ENCODE assay signal across 1 cellular context in the genomic region with DNA sequence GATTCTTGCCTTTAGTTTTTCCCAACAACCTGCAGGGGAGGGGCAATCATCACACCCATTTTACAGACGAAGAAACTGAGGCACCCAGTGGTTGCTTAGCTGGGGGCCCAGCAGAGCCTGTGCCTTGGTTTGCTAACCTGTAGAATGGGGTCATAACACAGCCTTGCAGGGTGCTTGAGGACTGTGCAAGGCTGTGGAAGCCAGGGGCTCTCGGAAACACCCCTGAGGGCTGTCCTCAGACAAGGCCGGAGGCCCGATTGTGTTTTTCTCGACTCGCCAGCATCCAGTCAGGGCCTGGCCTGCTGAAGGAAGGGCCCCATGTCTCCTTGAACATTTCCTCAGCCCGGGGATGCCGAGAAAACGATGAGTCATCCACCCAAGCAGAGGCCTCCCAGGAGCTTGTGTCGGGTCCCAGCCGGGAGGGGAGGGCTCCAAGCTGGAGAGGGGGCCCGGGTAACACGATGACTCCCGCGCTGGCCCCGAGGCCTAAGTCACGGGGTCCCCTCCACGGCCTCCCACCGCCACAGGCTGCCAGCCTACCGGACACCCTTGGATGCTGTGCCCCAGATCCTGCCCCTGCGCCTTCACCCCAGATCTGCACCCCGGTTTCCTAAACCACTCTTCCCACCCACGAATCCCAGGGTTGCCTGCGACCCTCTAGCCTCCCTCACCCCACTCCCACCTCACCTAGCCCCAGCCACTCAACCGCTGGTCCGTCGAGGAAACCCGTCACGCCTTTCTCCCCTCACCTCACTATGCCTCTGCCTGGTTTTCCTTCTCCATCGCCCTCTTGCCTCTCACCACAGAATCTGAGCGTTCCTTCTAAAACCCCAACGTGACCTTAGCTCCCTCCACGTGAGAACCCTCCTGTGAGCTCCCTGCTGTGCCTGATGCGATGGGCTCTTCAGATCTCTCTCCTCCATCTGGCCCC.
TF ChIP-seq lines count a peak whose summit lies in the region.

No MANE protein-coding gene starts in this region.

TF ChIP-seq in A549, 52 proteins besides CTCF, POLR2A, EP300 and RAD21 (continued from another document):
- TF ChIP-seq, protein P1, sequence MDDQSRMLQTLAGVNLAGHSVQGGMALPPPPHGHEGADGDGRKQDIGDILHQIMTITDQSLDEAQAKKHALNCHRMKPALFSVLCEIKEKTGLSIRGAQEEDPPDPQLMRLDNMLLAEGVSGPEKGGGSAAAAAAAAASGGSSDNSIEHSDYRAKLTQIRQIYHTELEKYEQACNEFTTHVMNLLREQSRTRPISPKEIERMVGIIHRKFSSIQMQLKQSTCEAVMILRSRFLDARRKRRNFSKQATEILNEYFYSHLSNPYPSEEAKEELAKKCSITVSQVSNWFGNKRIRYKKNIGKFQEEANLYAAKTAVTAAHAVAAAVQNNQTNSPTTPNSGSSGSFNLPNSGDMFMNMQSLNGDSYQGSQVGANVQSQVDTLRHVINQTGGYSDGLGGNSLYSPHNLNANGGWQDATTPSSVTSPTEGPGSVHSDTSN (IDR thresholded peaks at IDR 0.05): no peak
- TF ChIP-seq, protein P2, sequence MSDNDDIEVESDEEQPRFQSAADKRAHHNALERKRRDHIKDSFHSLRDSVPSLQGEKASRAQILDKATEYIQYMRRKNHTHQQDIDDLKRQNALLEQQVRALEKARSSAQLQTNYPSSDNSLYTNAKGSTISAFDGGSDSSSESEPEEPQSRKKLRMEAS (IDR thresholded peaks at IDR 0.05): no peak
- TF ChIP-seq HEYL (CRISPR knock-in tag; IDR thresholded peaks at IDR 0.05) (no peak), RARB (CRISPR knock-in tag; IDR thresholded peaks at IDR 0.05) (no peak), HOXA7 (CRISPR knock-in tag; IDR thresholded peaks at IDR 0.05) (no peak), FOSL2 (IDR thresholded peaks at IDR 0.05) (peak; percentile 35; the same call in 1 of the 2 replicates), FOSL2 (CRISPR knock-in tag; IDR thresholded peaks at IDR 0.05) (peak; percentile 94), HOXB13 (CRISPR knock-in tag; IDR thresholded peaks at IDR 0.05; ENCODE audit: low read depth) (no peak), ZFP36 (IDR thresholded peaks at IDR 0.05; ENCODE audit: borderline replicate concordance, partially characterized antibody) (no peak), NFE2L2 (conservative IDR thresholded peaks at IDR 0.05; ENCODE audit: low read length) (peak; percentile 85), FOXS1 (CRISPR knock-in tag; IDR thresholded peaks at IDR 0.05) (no peak), MAZ (IDR thresholded peaks at IDR 0.05; ENCODE audit: borderline replicate concordance, low read depth, low read length) (no peak), HDAC2 (IDR thresholded peaks at IDR 0.05) (peak; percentile 73; the same call in 1 of the 2 replicates), RNF2 (IDR thresholded peaks at IDR 0.05; ENCODE audit: borderline replicate concordance, low read depth) (no peak), JUNB (IDR thresholded peaks at IDR 0.05) (no peak), CHD4 (IDR thresholded peaks at IDR 0.05; ENCODE audit: borderline replicate concordance) (0 out of 2 replicates have a peak, but pooled peaks have one; percentile 64), ZSCAN20 (CRISPR knock-in tag; IDR thresholded peaks at IDR 0.05) (no peak), EHMT2 (IDR thresholded peaks at IDR 0.05; ENCODE audit: low read depth) (no peak)
- TF ChIP-seq, protein P3, sequence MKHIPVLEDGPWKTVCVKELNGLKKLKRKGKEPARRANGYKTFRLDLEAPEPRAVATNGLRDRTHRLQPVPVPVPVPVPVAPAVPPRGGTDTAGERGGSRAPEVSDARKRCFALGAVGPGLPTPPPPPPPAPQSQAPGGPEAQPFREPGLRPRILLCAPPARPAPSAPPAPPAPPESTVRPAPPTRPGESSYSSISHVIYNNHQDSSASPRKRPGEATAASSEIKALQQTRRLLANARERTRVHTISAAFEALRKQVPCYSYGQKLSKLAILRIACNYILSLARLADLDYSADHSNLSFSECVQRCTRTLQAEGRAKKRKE (CRISPR knock-in tag; IDR thresholded peaks at IDR 0.05; ENCODE audit: low read depth): no peak
